In the genomic region with DNA sequence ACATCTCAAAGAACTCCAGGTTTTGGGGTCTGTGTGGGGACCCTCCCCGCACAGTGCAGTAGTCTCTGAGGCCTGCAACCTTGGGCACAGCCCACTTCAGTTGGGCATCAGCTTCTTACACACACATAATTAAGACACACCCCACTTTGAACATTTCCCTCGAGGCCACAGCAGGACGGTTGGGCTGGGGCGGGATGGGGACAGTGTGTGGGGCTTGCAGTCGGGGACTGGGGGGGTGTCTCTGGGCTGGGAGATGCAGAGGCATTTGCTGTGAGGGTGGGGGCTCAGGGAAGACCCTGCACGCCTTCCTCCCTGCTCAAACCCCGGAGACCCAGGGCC, we compare ENCODE assay signal across 8 cellular contexts. TPM values are rescaled to one million over a fixed set of nuclear protein-coding genes. Genes with fewer than 3 reads are reported as not detected.
DNase-seq lines count a peak whose midpoint lies in the region; ATAC-seq, FAIRE-seq and TF ChIP-seq lines count a peak whose summit lies in the region.

No MANE protein-coding gene starts in this region.

- WGBS in trophoblast cell (ENCODE audit: extremely low coverage, insufficient coverage, insufficient read length), result no CpG with 5 or more reads among the region's 7 CpGs

- peak overlapping the region; percentile 56 for H3K4me3 ChIP-seq in Caco-2 (ENCODE audit: low read depth, low read length)
- H3K4me3 ChIP-seq in PC-3 (ENCODE audit: low read length), result peak overlapping the region; percentile 68
- H3K4me3 ChIP-seq in endothelial cell of umbilical vein (replicated peaks in 1 of 3; ENCODE audit: insufficient read depth in 1 of 3, low read depth in 1 of 3, low read length in 3 of 3), result peak overlapping the region; percentile 6 to 63 (median 43)
- H3K4me3 ChIP-seq in trophoblast cell (ENCODE audit: low read depth, low read length), result peak overlapping the region; percentile 76

- H4K8ac ChIP-seq in trophoblast cell (ENCODE audit: low read depth, low read length), result no peak overlapping the region

- ATAC-seq in PC-3 (no peak), GM19035 (IDR thresholded peaks at IDR 0.05; ENCODE audit: unreplicated experiment) (no peak), GM19455 (IDR thresholded peaks at IDR 0.05; ENCODE audit: unreplicated experiment) (no peak), GM19463 (IDR thresholded peaks at IDR 0.05; ENCODE audit: unreplicated experiment) (no peak)

- H3K36me3 Mint-ChIP-seq in Caco-2 (ENCODE audit: insufficient read depth, unreplicated experiment), result peaks cover 14% of the 10 kb centered on the region

- H3K4me3 Mint-ChIP-seq in Caco-2 (ENCODE audit: unreplicated experiment), result peak overlapping the region; percentile 81

- H2BK120ac ChIP-seq in trophoblast cell (ENCODE audit: insufficient read depth, low read length, poor library complexity), result no peak overlapping the region

- H3K27me3 Mint-ChIP-seq in Caco-2 (ENCODE audit: insufficient read depth, unreplicated experiment), result no peaks in the 10 kb centered on the region

- no peak overlapping the region for H4K12ac ChIP-seq in trophoblast cell (ENCODE audit: low read depth, low read length)

- H3K9me2 ChIP-seq in PC-3 (replicated peaks; ENCODE audit: low read length), result no peaks in the 10 kb centered on the region

- no peak overlapping the region for H3K18ac ChIP-seq in trophoblast cell (ENCODE audit: low read length)

- H3K27ac ChIP-seq in PC-3 (ENCODE audit: low read length) (no peak overlapping the region), endothelial cell of umbilical vein (ENCODE audit: insufficient read depth, low read depth, low read length) (no peak overlapping the region), trophoblast cell (ENCODE audit: low read depth, low read length) (no peak overlapping the region)

- CTCF ChIA-PET in Caco-2 (lab: Charles Lee) (interaction anchor here (0.7 to 1.2 kb wide), 2 partner anchors 39 to 1108 kb away, joined by 3 to 6 read pairs; no protein-coding TSS in a partner anchor), PC-3 (lab: Charles Lee) (no interaction called here), endothelial cell of umbilical vein (lab: Charles Lee) (no interaction called here)

- H3K4me1 Mint-ChIP-seq in Caco-2 (ENCODE audit: low read depth, unreplicated experiment), result peaks cover 13% of the 10 kb centered on the region

- dilution Hi-C loops in endothelial cell of umbilical vein (cut with MboI; ENCODE audit: extremely low pct_ligation_motif_present, low sequenced_read_pairs), result no loop called here

- H2AFZ ChIP-seq in PC-3 (ENCODE audit: low read length) (no peak overlapping the region), endothelial cell of umbilical vein (ENCODE audit: low read depth, low read length) (no peak overlapping the region), trophoblast cell (ENCODE audit: insufficient read depth, low read length, poor library complexity) (no peak overlapping the region)

- no peaks in the 10 kb centered on the region for H3F3A ChIP-seq in PC-3 (ENCODE audit: low read length, unreplicated experiment)

- POLR2A ChIA-PET in Caco-2 (lab: Charles Lee) (no interaction called here), PC-3 (lab: Charles Lee; ENCODE audit: unreplicated experiment) (no interaction called here), endothelial cell of umbilical vein (lab: Charles Lee) (no interaction called here)

- intact Hi-C loops in Caco-2 (cut with micrococcal nuclease; ENCODE audit: unreplicated experiment), result no loop called here
- intact Hi-C loops in PC-3 (cut with micrococcal nuclease), result no loop called here
- intact Hi-C loops in endothelial cell of umbilical vein (cut with micrococcal nuclease), result loop anchor here (1.0 to 10.0 kb wide), 5 partner anchors 9 to 122 kb away; a partner anchor contains a TSS

- H3K14ac ChIP-seq in trophoblast cell (ENCODE audit: low read length), result no peak overlapping the region

- H3K79me2 ChIP-seq in PC-3 (ENCODE audit: low read length) (peaks cover 8% of the 10 kb centered on the region; the same call in 1 of the 2 replicates), endothelial cell of umbilical vein (ENCODE audit: control insufficient read depth, insufficient read depth, low read length) (no peaks in the 10 kb centered on the region), trophoblast cell (ENCODE audit: control insufficient read depth, insufficient read depth, low read length, poor library complexity) (peaks cover 10% of the 10 kb centered on the region)

- no peak overlapping the region for H2BK5ac ChIP-seq in trophoblast cell (ENCODE audit: low read depth, low read length, poor library complexity)

- no peak overlapping the region for H2BK12ac ChIP-seq in trophoblast cell (ENCODE audit: low read length)

- H3K4me2 ChIP-seq in PC-3 (ENCODE audit: low read length) (peak overlapping the region; percentile 97), endothelial cell of umbilical vein (ENCODE audit: insufficient read depth, low read length) (peak overlapping the region; percentile 64), trophoblast cell (ENCODE audit: low read length) (peak overlapping the region; percentile 79)

- BruUV-seq in Caco-2 (replicated peaks; lab: Mats Ljungman, UMichigan) (no TSS peak), PC-3 (replicated peaks; lab: Mats Ljungman, UMichigan) (no TSS peak), endothelial cell of umbilical vein (replicated peaks; lab: Mats Ljungman, UMichigan) (no TSS peak)

- H3K9me1 ChIP-seq in endothelial cell of umbilical vein (replicated peaks; ENCODE audit: control insufficient read depth, extremely low read depth, insufficient read depth, low read length), result no peaks in the 10 kb centered on the region

- no peak overlapping the region for H2AK5ac ChIP-seq in trophoblast cell (ENCODE audit: low read length)

- no peak for DNase-seq in Caco-2
- no peak for DNase-seq in PC-3
- DNase-seq in endothelial cell of umbilical vein (ENCODE audit: low read depth, low spot score), result no peak
- DNase-seq in trophoblast cell, result no peak
- DNase-seq in stimulated activated CD4-positive, alpha-beta T cell treated with anti-CD3 and anti-CD28 coated beads, Interleukin-4, amount 100 ng/mL, for 4 hours, result no peak

- H4K20me1 ChIP-seq in PC-3 (ENCODE audit: low read length) (no peaks in the 10 kb centered on the region), endothelial cell of umbilical vein (replicated peaks; ENCODE audit: control insufficient read depth, extremely low read depth, insufficient read depth, low read length) (no peaks in the 10 kb centered on the region)

- no peak overlapping the region for H3K27ac Mint-ChIP-seq in Caco-2 (ENCODE audit: unreplicated experiment)

- no peak overlapping the region for H3K4ac ChIP-seq in trophoblast cell (ENCODE audit: low read depth, low read length)

- peaks cover 33% of the 10 kb centered on the region for H3K79me1 ChIP-seq in trophoblast cell (ENCODE audit: low read length)

- FAIRE-seq in endothelial cell of umbilical vein (lab: Jason Lieb, UNC), result peak; percentile 38

- H3K9me3 Mint-ChIP-seq in Caco-2 (ENCODE audit: unreplicated experiment), result no peaks in the 10 kb centered on the region

- peak overlapping the region; percentile 21 for H4K91ac ChIP-seq in trophoblast cell (ENCODE audit: low read depth, low read length)

- H3K27me3 ChIP-seq in Caco-2 (replicated peaks; ENCODE audit: control insufficient read depth, insufficient read depth, low read length) (no peaks in the 10 kb centered on the region), PC-3 (ENCODE audit: low read length) (no peaks in the 10 kb centered on the region), endothelial cell of umbilical vein (ENCODE audit: control insufficient read depth in 2 of 2, insufficient read depth in 2 of 2, low read length in 2 of 2) (no peaks in the 10 kb centered on the region), trophoblast cell (ENCODE audit: insufficient read depth, low read length) (peaks cover 19% of the 10 kb centered on the region)

- H3K23ac ChIP-seq in trophoblast cell (ENCODE audit: low read length), result no peak overlapping the region

- H3K9ac ChIP-seq in PC-3 (ENCODE audit: low read length) (no peak overlapping the region), endothelial cell of umbilical vein (replicated peaks; ENCODE audit: extremely low read depth, insufficient read depth, low read length) (peak overlapping the region; percentile 17), trophoblast cell (ENCODE audit: low read length) (no peak overlapping the region)

- no peaks in the 10 kb centered on the region for H3K36me3 ChIP-seq in Caco-2 (ENCODE audit: control insufficient read depth, insufficient read depth, low read length)
- no peaks in the 10 kb centered on the region for H3K36me3 ChIP-seq in PC-3 (ENCODE audit: low read depth, low read length)
- H3K36me3 ChIP-seq in endothelial cell of umbilical vein (ENCODE audit: control insufficient read depth in 2 of 2, extremely low read depth in 1 of 2, insufficient read depth in 2 of 2, low read length in 2 of 2), result no peaks in the 10 kb centered on the region
- peaks cover 7 to 8% of the 10 kb centered on the region in 2 experiments for H3K36me3 ChIP-seq in trophoblast cell (ENCODE audit: control insufficient read depth in 1 of 2, insufficient read depth in 2 of 2, low read length in 2 of 2)

- no peak for TF ChIP-seq POLR2A in endothelial cell of umbilical vein (IDR thresholded peaks at IDR 0.05; ENCODE audit: low read depth, low read length)

- H3K4me1 ChIP-seq in Caco-2, result peaks cover 51% of the 10 kb centered on the region
- peaks cover 54% of the 10 kb centered on the region for H3K4me1 ChIP-seq in PC-3 (ENCODE audit: insufficient read depth, low read length)
- H3K4me1 ChIP-seq in endothelial cell of umbilical vein (ENCODE audit: control insufficient read depth, extremely low read depth, insufficient read depth, low read length), result peaks cover 40% of the 10 kb centered on the region
- peaks cover 64 to 71% of the 10 kb centered on the region in 2 experiments for H3K4me1 ChIP-seq in trophoblast cell (ENCODE audit: control insufficient read depth in 1 of 2, insufficient read depth in 2 of 2, low read length in 2 of 2)

- H3K9me3 ChIP-seq in Caco-2 (no peaks in the 10 kb centered on the region), PC-3 (ENCODE audit: low read length) (no peaks in the 10 kb centered on the region), endothelial cell of umbilical vein (replicated peaks; ENCODE audit: control insufficient read depth, insufficient read depth, low read length) (no peaks in the 10 kb centered on the region), trophoblast cell (ENCODE audit: insufficient read depth, low read depth, low read length) (no peaks in the 10 kb centered on the region)

- TF ChIP-seq CTCF in Caco-2 (IDR thresholded peaks at IDR 0.05; ENCODE audit: insufficient read depth in 1 of 2, low read depth in 1 of 2, low read length in 1 of 2, severe bottlenecking in 1 of 2, unreplicated experiment in 1 of 2) (no peak), PC-3 (conservative IDR thresholded peaks at IDR 0.05; ENCODE audit: low read depth, low read length) (no peak), endothelial cell of umbilical vein (IDR thresholded peaks at IDR 0.05; ENCODE audit: extremely low read depth in 1 of 2, insufficient read depth in 1 of 2, low read depth in 1 of 2, low read length in 2 of 2) (no peak)

RNA-seq across cellular contexts. Expression of a gene that starts 1.2 kb away (rescaled TPM):
- total RNA-seq in Caco-2 (2022), result 4.5 and 5.1 TPM in 2 replicates
- total RNA-seq in PC-3 (2014; rRNA removed), result 4.8 and 7.7 TPM in 2 replicates
- total RNA-seq in endothelial cell of umbilical vein, result 12.6 and 15.1 TPM in 2 replicates
- polyA plus RNA-seq in endothelial cell of umbilical vein, result 13.1 and 14.8 TPM in 2 replicates
- polyA plus RNA-seq in endothelial cell of umbilical vein (2011; cell fraction: cytosol; rRNA removed), result 8.3 and 11.9 TPM in 2 replicates
- polyA plus RNA-seq in endothelial cell of umbilical vein (2011; cell fraction: nucleus; rRNA removed), result 9.8 and 11.4 TPM in 2 replicates
- polyA plus RNA-seq in endothelial cell of umbilical vein (2012), result 2.4 and 3.1 TPM in 2 replicates
- 9.5 and 10.4 TPM in 2 replicates for polyA minus RNA-seq in endothelial cell of umbilical vein
- polyA minus RNA-seq in endothelial cell of umbilical vein (2011; cell fraction: cytosol; rRNA and poly(A)+ RNA removed), result 7.8 TPM
- 6.2 and 13.7 TPM in 2 replicates for polyA minus RNA-seq in endothelial cell of umbilical vein (2011; cell fraction: nucleus; rRNA and poly(A)+ RNA removed)
- 4.9 and 5.3 TPM in 2 replicates for polyA plus RNA-seq in trophoblast cell (2013)

RNA-seq across cellular contexts. Expression of a gene that starts 34.5 kb away (rescaled TPM):
- total RNA-seq in Caco-2 (2022) (33.2 and 33.5 TPM in 2 replicates), PC-3 (2014; rRNA removed) (65.2 and 76.3 TPM in 2 replicates), endothelial cell of umbilical vein (31.6 and 32.2 TPM in 2 replicates)
- 31.1 and 40.3 TPM in 2 replicates for polyA plus RNA-seq in endothelial cell of umbilical vein
- polyA plus RNA-seq in endothelial cell of umbilical vein (2011; cell fraction: cytosol; rRNA removed), result 17.5 and 24.9 TPM in 2 replicates
- polyA plus RNA-seq in endothelial cell of umbilical vein (2011; cell fraction: nucleus; rRNA removed), result 64.9 and 75.7 TPM in 2 replicates
- 22.1 and 23.0 TPM in 2 replicates for polyA plus RNA-seq in endothelial cell of umbilical vein (2012)
- 13.8 and 14.1 TPM in 2 replicates for polyA minus RNA-seq in endothelial cell of umbilical vein
- polyA minus RNA-seq in endothelial cell of umbilical vein (2011; cell fraction: cytosol; rRNA and poly(A)+ RNA removed), result 29.8 TPM
- 10.8 and 13.0 TPM in 2 replicates for polyA minus RNA-seq in endothelial cell of umbilical vein (2011; cell fraction: nucleus; rRNA and poly(A)+ RNA removed)
- polyA plus RNA-seq in trophoblast cell (2013), result 15.5 and 16.6 TPM in 2 replicates

RNA-seq across cellular contexts. Expression of a gene that starts 38.0 kb away (rescaled TPM):
- total RNA-seq in Caco-2 (2022) (13.4 and 18.7 TPM in 2 replicates), PC-3 (2014; rRNA removed) (9.7 and 24.7 TPM in 2 replicates), endothelial cell of umbilical vein (11.3 and 14.5 TPM in 2 replicates)
- polyA plus RNA-seq in endothelial cell of umbilical vein, result 4.8 and 4.9 TPM in 2 replicates
- 5.5 and 5.8 TPM in 2 replicates for polyA plus RNA-seq in endothelial cell of umbilical vein (2011; cell fraction: cytosol; rRNA removed)
- polyA plus RNA-seq in endothelial cell of umbilical vein (2011; cell fraction: nucleus; rRNA removed), result 18.5 and 18.6 TPM in 2 replicates
- polyA plus RNA-seq in endothelial cell of umbilical vein (2012), result 6.0 and 9.1 TPM in 2 replicates
- 9.3 and 13.5 TPM in 2 replicates for polyA minus RNA-seq in endothelial cell of umbilical vein
- polyA minus RNA-seq in endothelial cell of umbilical vein (2011; cell fraction: cytosol; rRNA and poly(A)+ RNA removed), result 10.9 TPM
- polyA minus RNA-seq in endothelial cell of umbilical vein (2011; cell fraction: nucleus; rRNA and poly(A)+ RNA removed), result 7.7 and 8.8 TPM in 2 replicates
- 6.3 and 6.5 TPM in 2 replicates for polyA plus RNA-seq in trophoblast cell (2013)

RNA-seq across cellular contexts. Expression of a gene that starts 44.6 kb away (rescaled TPM):
- total RNA-seq in Caco-2 (2022), result not detected in 2 replicates
- total RNA-seq in PC-3 (2014; rRNA removed), result not detected in 2 replicates
- total RNA-seq in endothelial cell of umbilical vein, result not detected in 2 replicates
- polyA plus RNA-seq in endothelial cell of umbilical vein, result not detected in 2 replicates
- not detected in 2 replicates for polyA plus RNA-seq in endothelial cell of umbilical vein (2011; cell fraction: cytosol; rRNA removed)
- not detected in 2 replicates for polyA plus RNA-seq in endothelial cell of umbilical vein (2011; cell fraction: nucleus; rRNA removed)
- not detected in 2 replicates for polyA plus RNA-seq in endothelial cell of umbilical vein (2012)
- not detected in 2 replicates for polyA minus RNA-seq in endothelial cell of umbilical vein
- not detected for polyA minus RNA-seq in endothelial cell of umbilical vein (2011; cell fraction: cytosol; rRNA and poly(A)+ RNA removed)
- not detected in 2 replicates for polyA minus RNA-seq in endothelial cell of umbilical vein (2011; cell fraction: nucleus; rRNA and poly(A)+ RNA removed)
- not detected in 2 replicates for polyA plus RNA-seq in trophoblast cell (2013)
